Comparison of ENCODE assay signal across 8 cellular contexts in the genomic region with DNA sequence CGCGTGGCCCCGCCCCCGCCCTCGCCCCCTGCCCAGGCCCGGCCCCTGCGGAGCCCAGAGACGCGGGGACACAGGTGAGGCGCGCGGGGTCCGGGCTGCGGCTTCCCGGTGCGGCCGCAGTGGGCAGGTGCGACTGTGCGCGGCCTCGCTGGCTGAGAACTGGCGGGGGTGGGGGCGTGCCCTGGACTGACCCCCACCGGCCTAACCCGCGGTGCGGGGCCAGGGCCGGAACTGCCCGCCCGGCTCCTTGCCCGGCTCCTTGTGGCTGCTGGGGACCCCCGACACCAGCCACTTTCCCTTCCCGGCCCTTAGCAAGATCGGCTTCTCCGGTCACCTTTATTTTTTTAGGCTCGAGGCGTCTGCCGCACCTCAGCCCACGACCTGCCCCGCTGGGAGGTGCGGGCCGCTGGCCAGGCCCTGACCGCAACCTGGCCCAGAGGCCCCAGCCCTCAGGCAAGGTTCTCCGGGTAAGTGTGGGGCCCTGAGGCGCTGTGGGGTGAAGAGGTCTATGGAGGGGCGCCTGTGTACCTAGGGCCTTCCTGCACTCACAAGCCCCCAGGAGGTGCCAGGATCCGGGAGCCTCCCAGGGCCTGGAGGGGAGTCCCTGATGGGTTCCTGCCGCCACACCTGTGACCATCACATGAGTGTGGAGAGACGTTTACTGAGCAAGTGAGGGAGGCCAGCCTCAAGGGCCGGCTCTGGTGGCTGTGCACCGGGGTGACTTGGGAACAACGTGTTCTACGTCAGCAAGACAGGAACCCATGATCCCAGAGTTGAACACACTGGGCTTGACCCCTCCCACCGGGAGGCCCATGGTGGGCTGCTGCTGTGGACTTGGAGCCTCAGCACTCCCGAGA. TPM values are rescaled to one million over a fixed set of nuclear protein-coding genes. Genes with fewer than 3 reads are reported as not detected.
DNase-seq lines count a peak whose midpoint lies in the region; ATAC-seq and TF ChIP-seq lines count a peak whose summit lies in the region.

A gene with protein sequence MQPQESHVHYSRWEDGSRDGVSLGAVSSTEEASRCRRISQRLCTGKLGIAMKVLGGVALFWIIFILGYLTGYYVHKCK (plus strand): TSS at position 35 of the 857 bp plus-strand sequence. CDS start 2,625 bp downstream, outside the sequence.

- peak; percentile 2 for ATAC-seq in HG02885 (IDR thresholded peaks at IDR 0.05; ENCODE audit: poor library complexity, unreplicated experiment)
- ATAC-seq in activated CD8-positive, alpha-beta T cell treated with anti-CD3 and anti-CD28 coated beads, Interleukin-2, amount 10 ng/mL, durations not matched to agents 7 days and 5 days = no peak

- intact Hi-C loops in left ventricle myocardium inferior (cut with micrococcal nuclease) = no loop called here

- POLR2A ChIA-PET in GM10248 (lab: Yijun Ruan, JAX) = no interaction called here
- POLR2A ChIA-PET in activated CD8-positive, alpha-beta T cell treated with anti-CD3 and anti-CD28 coated beads, Interleukin-2, amount 10 ng/mL, durations not matched to agents 7 days and 5 days (lab: Charles Lee) = interaction anchor here (1.6 kb wide), 1 partner anchor 23 kb away, joined by 8 read pairs; the partner anchor contains the start of gene LRRC47

- no peak for TF ChIP-seq CTCF in GM10248 (IDR thresholded peaks at IDR 0.05; ENCODE audit: control extremely low read depth, extremely low read depth, low read depth, missing control alignments)
- no peak for TF ChIP-seq CTCF in left ventricle myocardium inferior (IDR thresholded peaks at IDR 0.05; ENCODE audit: borderline replicate concordance)

- no peaks in the 10 kb centered on the region for H3K9me3 Mint-ChIP-seq in activated CD8-positive, alpha-beta T cell treated with anti-CD3 and anti-CD28 coated beads, Interleukin-2, amount 10 ng/mL, durations not matched to agents 7 days and 5 days (ENCODE audit: insufficient read depth)

- H3K4me3 ChIP-seq in left ventricle myocardium inferior (peak within 1 kb of the TSS; percentile 74), skeletal muscle cell (ENCODE audit: low read depth, low read length) (peak within 1 kb of the TSS; percentile 67)

- peaks cover 6% of the 10 kb centered on the region for H3K4me1 Mint-ChIP-seq in activated CD8-positive, alpha-beta T cell treated with anti-CD3 and anti-CD28 coated beads, Interleukin-2, amount 10 ng/mL, durations not matched to agents 7 days and 5 days (ENCODE audit: low read depth)

- H3K4me1 ChIP-seq in left ventricle myocardium inferior = peaks cover 52% of the 10 kb centered on the region

- no peaks in the 10 kb centered on the region for H3K9me3 ChIP-seq in left ventricle myocardium inferior (replicated peaks)

- DNase-seq in GM10248 (ENCODE audit: extremely low spot score) (peak; percentile 53), left ventricle myocardium inferior (no peak), skeletal muscle cell (ENCODE audit: low read depth) (no peak), SIG-M5 (lab: John Stamatoyannopoulos, UW) (no peak), AG20443 (ENCODE audit: low spot score) (no peak)
- DNase-seq in activated CD8-positive, alpha-beta T cell treated with anti-CD3 and anti-CD28 coated beads, Interleukin-2, amount 10 ng/mL, durations not matched to agents 7 days and 5 days = no peak
- no peak for DNase-seq in stimulated activated naive CD4-positive, alpha-beta T cell treated with Interleukin-2 at 50 U/mL for 16 hours (lab: John Stamatoyannopoulos, UW)

- CTCF ChIA-PET in GM10248 (lab: Yijun Ruan, JAX) = interaction anchor here (1.3 kb wide), 1 partner anchor 127 kb away, joined by 3 read pairs; the partner anchor contains the start of gene C1orf174
- CTCF ChIA-PET in activated CD8-positive, alpha-beta T cell treated with anti-CD3 and anti-CD28 coated beads, Interleukin-2, amount 10 ng/mL, durations not matched to agents 7 days and 5 days (lab: Charles Lee) = interaction anchor here (1.3 kb wide), 1 partner anchor 29 kb away, joined by 4 read pairs; no protein-coding TSS in a partner anchor

- peak within 1 kb of the TSS; percentile 83 for H3K27ac ChIP-seq in left ventricle myocardium inferior (replicated peaks)

- no peak within 1 kb of the TSS for H3K27ac Mint-ChIP-seq in activated CD8-positive, alpha-beta T cell treated with anti-CD3 and anti-CD28 coated beads, Interleukin-2, amount 10 ng/mL, durations not matched to agents 7 days and 5 days

- H3K36me3 Mint-ChIP-seq in activated CD8-positive, alpha-beta T cell treated with anti-CD3 and anti-CD28 coated beads, Interleukin-2, amount 10 ng/mL, durations not matched to agents 7 days and 5 days (ENCODE audit: low read depth) = no peaks in the 10 kb centered on the region

- no peaks in the 10 kb centered on the region for H3K36me3 ChIP-seq in left ventricle myocardium inferior

- peak within 1 kb of the TSS; percentile 56 for H3K4me3 Mint-ChIP-seq in activated CD8-positive, alpha-beta T cell treated with anti-CD3 and anti-CD28 coated beads, Interleukin-2, amount 10 ng/mL, durations not matched to agents 7 days and 5 days

- no peaks in the 10 kb centered on the region for H3K27me3 Mint-ChIP-seq in activated CD8-positive, alpha-beta T cell treated with anti-CD3 and anti-CD28 coated beads, Interleukin-2, amount 10 ng/mL, durations not matched to agents 7 days and 5 days (ENCODE audit: low read depth)

- H3K27me3 ChIP-seq in left ventricle myocardium inferior (ENCODE audit: low read depth) = peaks cover 16% of the 10 kb centered on the region

RNA-seq across cellular contexts. Expression of the gene that starts here (rescaled TPM):
- total RNA-seq in activated CD8-positive, alpha-beta T cell treated with anti-CD3 and anti-CD28 coated beads, Interleukin-2, amount 10 ng/mL, durations not matched to agents 7 days and 5 days = not detected
- 13.9 TPM for total RNA-seq in left ventricle myocardium inferior

Comparison
In these comparisons a context has a peak if more than half of its experiments do, and no peak if none do; other contexts are left out.
1. RNA of the gene that starts here (total RNA-seq): 13.9 TPM in left ventricle myocardium inferior (single experiment); not detected in activated CD8-positive, alpha-beta T cell treated with anti-CD3 and anti-CD28 coated beads, Interleukin-2, amount 10 ng/mL, durations not matched to agents 7 days and 5 days; every median in the first group is over 10 times any median in the second.